ENCODE assay signal across 8 cellular contexts in the genomic region with DNA sequence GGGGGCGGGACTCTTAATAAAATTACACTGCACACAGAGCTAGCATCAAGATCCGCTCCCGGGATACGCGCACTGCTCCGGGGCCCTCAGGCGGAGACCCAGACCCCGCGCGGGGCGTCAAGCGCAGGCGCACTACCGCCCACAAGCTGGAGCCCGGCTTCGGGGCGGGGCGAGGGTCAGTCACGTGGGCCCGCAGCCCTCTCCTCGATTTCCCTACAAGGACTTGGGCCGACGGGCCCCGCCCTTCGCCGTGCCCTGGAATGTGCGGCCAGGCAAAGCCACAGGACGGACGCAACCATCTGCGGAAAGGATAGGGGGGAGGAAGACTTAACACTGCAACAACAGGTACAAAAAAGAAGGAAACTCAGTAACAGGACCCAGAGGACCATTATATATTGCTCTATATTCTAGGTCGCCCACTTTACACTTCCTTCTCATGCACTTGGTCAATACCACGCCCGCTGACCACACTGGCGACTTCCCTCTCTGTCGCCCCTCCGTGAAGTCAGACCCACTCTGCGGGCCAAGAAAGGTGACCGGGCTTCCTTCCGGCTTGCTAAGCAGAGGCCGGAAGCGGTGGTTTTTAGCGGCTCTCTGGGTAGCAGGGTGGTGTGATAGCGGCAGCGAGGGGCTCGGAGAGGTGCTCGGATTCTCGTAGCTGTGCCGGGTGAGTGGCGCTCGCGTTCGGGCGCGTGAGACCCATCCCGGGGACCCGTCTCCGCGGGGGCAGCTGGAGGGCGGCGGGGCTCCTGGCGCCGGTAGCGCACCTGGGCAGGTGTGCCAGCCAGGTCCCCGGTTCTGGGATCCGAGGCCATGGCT. TPM values are rescaled to one million over a fixed set of nuclear protein-coding genes. Genes with fewer than 3 reads are reported as not detected.
DNase-seq lines count a peak whose midpoint lies in the region; ATAC-seq, FAIRE-seq and TF ChIP-seq lines count a peak whose summit lies in the region.

A gene (plus strand): TSS at position 559 of the 819 bp plus-strand sequence. CDS start 5,447 bp downstream, outside the sequence.

- DNase-seq in D721Med (ENCODE audit: insufficient read length, low spot score) (peak; percentile 82), HuH-7.5 (ENCODE audit: low spot score) (peak; percentile 83), OCI-LY7 (ENCODE audit: low spot score) (peak; percentile 99), activated T-cell treated with anti-CD3 and anti-CD28 coated beads for 1 hour (ENCODE audit: low read depth) (peak; percentile 84), endothelial cell (ENCODE audit: low spot score) (peak; percentile 99), midbrain (lab: John Stamatoyannopoulos, UW) (peak; percentile 94)
- DNase-seq in stimulated activated CD8-positive, alpha-beta memory T cell treated with anti-CD3 and anti-CD28 coated beads, Interleukin-2, amount 100 ng/mL, for 1 hour (ENCODE audit: low read depth in 2 of 2), result peak; percentile 82

- H3K4me2 ChIP-seq in OCI-LY7 (ENCODE audit: low read length), result peak within 1 kb of the TSS; percentile 94

- peak within 1 kb of the TSS; percentile 81 for H3K4me3 ChIP-seq in OCI-LY7 (ENCODE audit: low read depth, low read length, poor library complexity, severe bottlenecking)

- H3K9me2 ChIP-seq in OCI-LY7 (ENCODE audit: insufficient read depth, low read length), result no peaks in the 10 kb centered on the region

- H3K9me3 ChIP-seq in OCI-LY7 (ENCODE audit: low read length), result no peaks in the 10 kb centered on the region

- peaks cover 57% of the 10 kb centered on the region for H3K4me1 ChIP-seq in OCI-LY7 (ENCODE audit: insufficient read depth, low read length, poor library complexity, severe bottlenecking)

- CTCF ChIA-PET in OCI-LY7 (lab: Charles Lee; ENCODE audit: unreplicated experiment), result interaction anchor here (0.6 kb wide), 1 partner anchor 200 kb away, joined by 7 read pairs; no protein-coding TSS in a partner anchor

- peaks cover 35% of the 10 kb centered on the region for H3K36me3 ChIP-seq in OCI-LY7 (ENCODE audit: insufficient read depth, low read length)

- ATAC-seq in GM21526 (IDR thresholded peaks at IDR 0.05; ENCODE audit: low FRiP score, unreplicated experiment), result peak; percentile 74

- peak within 1 kb of the TSS; percentile 76 for H2AFZ ChIP-seq in OCI-LY7 (ENCODE audit: low read length)

- peak within 1 kb of the TSS; percentile 99 for H3K27ac Mint-ChIP-seq in endothelial cell (ENCODE audit: unreplicated experiment)

- peaks cover 15% of the 10 kb centered on the region for H3K27me3 Mint-ChIP-seq in endothelial cell (ENCODE audit: unreplicated experiment)

- peaks cover 33% of the 10 kb centered on the region for H3K4me1 Mint-ChIP-seq in endothelial cell (ENCODE audit: unreplicated experiment)

- intact Hi-C loops in OCI-LY7 (cut with micrococcal nuclease; ENCODE audit: unreplicated experiment), result loop anchor here (1.0 to 5.0 kb wide), 4 partner anchors 32 to 675 kb away; a partner anchor contains a TSS

- H3K4me3 Mint-ChIP-seq in endothelial cell (ENCODE audit: unreplicated experiment), result peak within 1 kb of the TSS; percentile 98

- BruUV-seq in OCI-LY7 (replicated peaks; lab: Mats Ljungman, UMichigan), result no TSS peak

- no peak for TF ChIP-seq CTCF in D721Med (IDR thresholded peaks at IDR 0.05; ENCODE audit: insufficient read depth, missing control alignments)
- no peak for TF ChIP-seq CTCF in OCI-LY7 (conservative IDR thresholded peaks at IDR 0.05; ENCODE audit: low read length)
- no peak for TF ChIP-seq CTCF in endothelial cell (IDR thresholded peaks at IDR 0.05; ENCODE audit: unreplicated experiment)

- peak within 1 kb of the TSS; percentile 84 for H3K27ac ChIP-seq in OCI-LY7 (ENCODE audit: low read depth, low read length, poor library complexity, severe bottlenecking)

- FAIRE-seq in D721Med (lab: Jason Lieb, UNC), result no peak

- POLR2A ChIA-PET in OCI-LY7 (lab: Charles Lee), result interaction anchor here (0.5 to 4.0 kb wide), 17 partner anchors 12 to 468 kb away, joined by 3 to 50 read pairs (median 4); no protein-coding TSS in a partner anchor

- peaks cover 70% of the 10 kb centered on the region for H3K79me2 ChIP-seq in OCI-LY7 (ENCODE audit: insufficient read depth, low read depth, low read length)

- H3K9me3 Mint-ChIP-seq in endothelial cell (ENCODE audit: unreplicated experiment), result no peaks in the 10 kb centered on the region

- H4K20me1 ChIP-seq in OCI-LY7 (ENCODE audit: insufficient read depth, low read length), result peaks cover 21% of the 10 kb centered on the region

- peaks cover 9% of the 10 kb centered on the region for H3K36me3 Mint-ChIP-seq in endothelial cell (ENCODE audit: low read depth, unreplicated experiment)

RNA-seq across cellular contexts. Expression of the gene that starts here (rescaled TPM):
- total RNA-seq in OCI-LY7 (2014; rRNA removed; shearing (Covaris generic)), result 377 and 423 TPM in 2 replicates
- total RNA-seq in OCI-LY7 (2022) (301 TPM in 2 replicates), endothelial cell (ENCODE audit: unreplicated experiment) (430 TPM)

Comparison
In these comparisons a context has a peak if more than half of its experiments do, and no peak if none do; other contexts are left out.
1. Peak in every context shown above with its lines: DNase-seq, ATAC-seq, H3K4me3 ChIP-seq and H3K27ac ChIP-seq.